20 cellular contexts compared by ENCODE assay signal in the genomic region with DNA sequence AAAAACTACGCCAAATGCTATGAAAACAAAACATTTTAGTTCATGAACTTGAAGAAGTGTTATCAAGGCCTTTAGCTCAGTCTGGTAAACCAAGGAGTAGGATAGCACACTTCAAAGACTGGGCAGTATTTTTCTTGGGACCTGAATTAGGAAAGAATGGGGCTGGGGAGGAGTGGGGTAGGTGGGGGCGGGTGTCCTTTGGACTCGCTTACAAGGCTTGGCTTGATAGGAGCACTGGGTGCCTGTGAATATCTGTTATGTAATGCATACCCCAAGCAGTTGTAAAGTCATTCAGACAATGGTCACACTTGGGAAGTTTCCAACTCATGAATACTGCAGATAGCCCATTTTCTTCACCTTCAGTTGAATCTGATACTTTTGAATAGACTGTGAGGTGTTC.
"Had no signal": no experiment of that assay in that cellular context is flagged by ENCODE, and none has a peak within 500 bp of the region (broad histone marks: within the 10 kb centered on the region; RNA-seq: fewer than 3 reads in every experiment).

No MANE protein-coding gene starts in this region.

- DNase-seq: KBM-7, MV-4-11, NCI-H1048, NCI-H1105, NCI-H1417, NCI-H1436 treated with DMSO at 0.1 percent for 48 hours, NCI-H1694, NCI-H187 treated with DMSO at 0.1 percent for 48 hours, NCI-H2029 treated with DMSO at 0.1 percent for 48 hours, NCI-H2171, NCI-H226, NCI-H446, NCI-H510A, NCI-H524 treated with DMSO at 0.1 percent for 48 hours, NCI-H69, NCI-H774, RPMI8226, SHP77 treated with DMSO at 0.1 percent for 48 hours, SJCRH30 had no signal

- ATAC-seq: SK-N-SH treated with all-trans-retinoic acid at 6 μM for 48 hours had no signal
